In the genomic region with DNA sequence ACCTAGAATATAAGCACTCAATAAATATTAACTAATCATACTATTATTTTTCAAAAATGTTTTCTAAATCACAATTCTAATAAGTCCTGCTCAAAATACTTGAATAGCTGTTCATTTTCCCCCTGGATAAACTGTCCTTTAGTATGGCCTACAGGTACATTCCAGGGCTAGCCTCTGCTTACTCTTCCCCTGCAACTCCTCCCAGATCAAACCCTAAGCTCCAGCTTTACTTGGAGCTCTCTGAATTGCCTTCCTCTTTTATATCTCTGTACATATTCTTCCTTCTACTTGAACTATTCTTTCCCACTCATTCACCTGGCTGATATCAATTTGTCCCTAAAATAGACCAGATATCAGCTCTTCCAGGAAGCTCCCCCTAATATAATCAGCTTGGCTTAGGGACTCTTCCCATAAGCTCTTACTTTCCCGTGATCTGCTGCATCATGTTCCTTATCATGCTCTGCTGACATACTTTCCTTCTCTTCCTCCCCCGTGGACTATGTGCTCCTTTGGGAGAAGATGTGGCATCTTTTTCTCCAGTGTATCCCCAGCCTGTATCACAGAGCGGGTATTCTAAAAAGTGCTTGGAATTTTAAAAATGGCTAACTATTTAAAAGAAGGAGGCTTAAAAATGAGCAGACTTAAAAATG, we compare ENCODE assay signal across 1 cellular context.
TF ChIP-seq lines count a peak whose summit lies in the region.

No MANE protein-coding gene starts in this region.

TF ChIP-seq in K562, 482 proteins besides CTCF, POLR2A, EP300 and RAD21 (continued from another document and continues in another):
- TF ChIP-seq, protein P1, sequence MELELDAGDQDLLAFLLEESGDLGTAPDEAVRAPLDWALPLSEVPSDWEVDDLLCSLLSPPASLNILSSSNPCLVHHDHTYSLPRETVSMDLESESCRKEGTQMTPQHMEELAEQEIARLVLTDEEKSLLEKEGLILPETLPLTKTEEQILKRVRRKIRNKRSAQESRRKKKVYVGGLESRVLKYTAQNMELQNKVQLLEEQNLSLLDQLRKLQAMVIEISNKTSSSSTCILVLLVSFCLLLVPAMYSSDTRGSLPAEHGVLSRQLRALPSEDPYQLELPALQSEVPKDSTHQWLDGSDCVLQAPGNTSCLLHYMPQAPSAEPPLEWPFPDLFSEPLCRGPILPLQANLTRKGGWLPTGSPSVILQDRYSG (tag; conservative IDR thresholded peaks at IDR 0.05; ENCODE audit: low read depth), result no peak
- TF ChIP-seq CBFA2T3 (IDR thresholded peaks at IDR 0.05), result 0 out of 2 replicates have a peak, but pooled peaks have one; percentile 17
- TF ChIP-seq, protein P2, sequence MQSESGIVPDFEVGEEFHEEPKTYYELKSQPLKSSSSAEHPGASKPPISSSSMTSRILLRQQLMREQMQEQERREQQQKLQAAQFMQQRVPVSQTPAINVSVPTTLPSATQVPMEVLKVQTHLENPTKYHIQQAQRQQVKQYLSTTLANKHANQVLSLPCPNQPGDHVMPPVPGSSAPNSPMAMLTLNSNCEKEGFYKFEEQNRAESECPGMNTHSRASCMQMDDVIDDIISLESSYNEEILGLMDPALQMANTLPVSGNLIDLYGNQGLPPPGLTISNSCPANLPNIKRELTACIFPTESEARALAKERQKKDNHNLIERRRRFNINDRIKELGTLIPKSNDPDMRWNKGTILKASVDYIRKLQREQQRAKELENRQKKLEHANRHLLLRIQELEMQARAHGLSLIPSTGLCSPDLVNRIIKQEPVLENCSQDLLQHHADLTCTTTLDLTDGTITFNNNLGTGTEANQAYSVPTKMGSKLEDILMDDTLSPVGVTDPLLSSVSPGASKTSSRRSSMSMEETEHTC (IDR thresholded peaks at IDR 0.05), result no peak
- no peak for TF ChIP-seq SMAD1 (IDR thresholded peaks at IDR 0.05; ENCODE audit: low read depth, low read length, partially characterized antibody)
- no peak for TF ChIP-seq HIVEP1 (CRISPR knock-in tag; IDR thresholded peaks at IDR 0.05)
- TF ChIP-seq MAFG (tag; conservative IDR thresholded peaks at IDR 0.05), result peak; percentile 80
- TF ChIP-seq PTRF (tag; IDR thresholded peaks at IDR 0.05), result no peak
- TF ChIP-seq XRCC4 (IDR thresholded peaks at IDR 0.05; ENCODE audit: extremely low read depth, insufficient read depth, insufficient read length), result no peak
- TF ChIP-seq C11orf30 (IDR thresholded peaks at IDR 0.05; ENCODE audit: low read depth), result peak; percentile 73
- TF ChIP-seq PRPF4 (IDR thresholded peaks at IDR 0.05; ENCODE audit: insufficient read depth, low read depth, low read length, poor library complexity, severe bottlenecking), result no peak
- peak; percentile 47; the same call in 1 of the 2 replicates for TF ChIP-seq HDAC2 (IDR thresholded peaks at IDR 0.05)
- TF ChIP-seq ZNF766 (CRISPR knock-in tag; conservative IDR thresholded peaks at IDR 0.05), result no peak
- no peak for TF ChIP-seq CBX1 (IDR thresholded peaks at IDR 0.05; ENCODE audit: low read depth)
- TF ChIP-seq EWSR1 (IDR thresholded peaks at IDR 0.05; ENCODE audit: borderline replicate concordance, low read depth, partially characterized antibody), result no peak
- 0 out of 2 replicates have a peak, but pooled peaks have one; percentile 11 for TF ChIP-seq SPI1 (IDR thresholded peaks at IDR 0.05; ENCODE audit: borderline replicate concordance, low read depth, low read length)
- no peak for TF ChIP-seq CCNT2 (IDR thresholded peaks at IDR 0.05; ENCODE audit: borderline replicate concordance, extremely low read depth, insufficient read length, low read depth, low read length)
- TF ChIP-seq ZBTB7A (IDR thresholded peaks at IDR 0.05; ENCODE audit: borderline replicate concordance, control insufficient read depth, low read depth, low read length), result no peak
- TF ChIP-seq, protein P3, sequence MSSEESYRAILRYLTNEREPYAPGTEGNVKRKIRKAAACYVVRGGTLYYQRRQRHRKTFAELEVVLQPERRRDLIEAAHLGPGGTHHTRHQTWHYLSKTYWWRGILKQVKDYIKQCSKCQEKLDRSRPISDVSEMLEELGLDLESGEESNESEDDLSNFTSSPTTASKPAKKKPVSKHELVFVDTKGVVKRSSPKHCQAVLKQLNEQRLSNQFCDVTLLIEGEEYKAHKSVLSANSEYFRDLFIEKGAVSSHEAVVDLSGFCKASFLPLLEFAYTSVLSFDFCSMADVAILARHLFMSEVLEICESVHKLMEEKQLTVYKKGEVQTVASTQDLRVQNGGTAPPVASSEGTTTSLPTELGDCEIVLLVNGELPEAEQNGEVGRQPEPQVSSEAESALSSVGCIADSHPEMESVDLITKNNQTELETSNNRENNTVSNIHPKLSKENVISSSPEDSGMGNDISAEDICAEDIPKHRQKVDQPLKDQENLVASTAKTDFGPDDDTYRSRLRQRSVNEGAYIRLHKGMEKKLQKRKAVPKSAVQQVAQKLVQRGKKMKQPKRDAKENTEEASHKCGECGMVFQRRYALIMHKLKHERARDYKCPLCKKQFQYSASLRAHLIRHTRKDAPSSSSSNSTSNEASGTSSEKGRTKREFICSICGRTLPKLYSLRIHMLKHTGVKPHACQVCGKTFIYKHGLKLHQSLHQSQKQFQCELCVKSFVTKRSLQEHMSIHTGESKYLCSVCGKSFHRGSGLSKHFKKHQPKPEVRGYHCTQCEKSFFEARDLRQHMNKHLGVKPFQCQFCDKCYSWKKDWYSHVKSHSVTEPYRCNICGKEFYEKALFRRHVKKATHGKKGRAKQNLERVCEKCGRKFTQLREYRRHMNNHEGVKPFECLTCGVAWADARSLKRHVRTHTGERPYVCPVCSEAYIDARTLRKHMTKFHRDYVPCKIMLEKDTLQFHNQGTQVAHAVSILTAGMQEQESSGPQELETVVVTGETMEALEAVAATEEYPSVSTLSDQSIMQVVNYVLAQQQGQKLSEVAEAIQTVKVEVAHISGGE (CRISPR knock-in tag; IDR thresholded peaks at IDR 0.05), result 0 out of 6 replicates have a peak, but pooled peaks of 1 of the 3 experiments have one; percentile 29
- peak; percentile 61 for TF ChIP-seq DPF2 (IDR thresholded peaks at IDR 0.05)
- no peak for TF ChIP-seq POLR2AphosphoS2 (IDR thresholded peaks at IDR 0.05; ENCODE audit: low read length)
- TF ChIP-seq, protein P4, sequence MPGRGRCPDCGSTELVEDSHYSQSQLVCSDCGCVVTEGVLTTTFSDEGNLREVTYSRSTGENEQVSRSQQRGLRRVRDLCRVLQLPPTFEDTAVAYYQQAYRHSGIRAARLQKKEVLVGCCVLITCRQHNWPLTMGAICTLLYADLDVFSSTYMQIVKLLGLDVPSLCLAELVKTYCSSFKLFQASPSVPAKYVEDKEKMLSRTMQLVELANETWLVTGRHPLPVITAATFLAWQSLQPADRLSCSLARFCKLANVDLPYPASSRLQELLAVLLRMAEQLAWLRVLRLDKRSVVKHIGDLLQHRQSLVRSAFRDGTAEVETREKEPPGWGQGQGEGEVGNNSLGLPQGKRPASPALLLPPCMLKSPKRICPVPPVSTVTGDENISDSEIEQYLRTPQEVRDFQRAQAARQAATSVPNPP (IDR thresholded peaks at IDR 0.05; ENCODE audit: borderline replicate concordance, insufficient read depth, insufficient read length), result no peak
- no peak for TF ChIP-seq ZNF140 (CRISPR knock-in tag; IDR thresholded peaks at IDR 0.05)
- peak; percentile 46; the same call in 1 of the 2 replicates for TF ChIP-seq MAFK (IDR thresholded peaks at IDR 0.05; ENCODE audit: low read length)
- no peak for TF ChIP-seq ZNF239 (CRISPR knock-in tag; IDR thresholded peaks at IDR 0.05)
- TF ChIP-seq, protein P5, sequence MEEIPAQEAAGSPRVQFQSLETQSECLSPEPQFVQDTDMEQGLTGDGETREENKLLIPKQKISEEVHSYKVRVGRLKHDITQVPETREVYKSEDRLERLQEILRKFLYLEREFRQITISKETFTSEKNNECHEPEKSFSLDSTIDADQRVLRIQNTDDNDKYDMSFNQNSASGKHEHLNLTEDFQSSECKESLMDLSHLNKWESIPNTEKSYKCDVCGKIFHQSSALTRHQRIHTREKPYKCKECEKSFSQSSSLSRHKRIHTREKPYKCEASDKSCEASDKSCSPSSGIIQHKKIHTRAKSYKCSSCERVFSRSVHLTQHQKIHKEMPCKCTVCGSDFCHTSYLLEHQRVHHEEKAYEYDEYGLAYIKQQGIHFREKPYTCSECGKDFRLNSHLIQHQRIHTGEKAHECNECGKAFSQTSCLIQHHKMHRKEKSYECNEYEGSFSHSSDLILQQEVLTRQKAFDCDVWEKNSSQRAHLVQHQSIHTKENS (CRISPR knock-in tag; IDR thresholded peaks at IDR 0.05), result no peak
- TF ChIP-seq KAT8 (IDR thresholded peaks at IDR 0.05; ENCODE audit: low read depth), result no peak
- no peak for TF ChIP-seq ZNF77 (CRISPR knock-in tag; IDR thresholded peaks at IDR 0.05)
- no peak for TF ChIP-seq NCOA4 (IDR thresholded peaks at IDR 0.05; ENCODE audit: partially characterized antibody)
- no peak for TF ChIP-seq EP400 (IDR thresholded peaks at IDR 0.05)
- TF ChIP-seq, protein P6, sequence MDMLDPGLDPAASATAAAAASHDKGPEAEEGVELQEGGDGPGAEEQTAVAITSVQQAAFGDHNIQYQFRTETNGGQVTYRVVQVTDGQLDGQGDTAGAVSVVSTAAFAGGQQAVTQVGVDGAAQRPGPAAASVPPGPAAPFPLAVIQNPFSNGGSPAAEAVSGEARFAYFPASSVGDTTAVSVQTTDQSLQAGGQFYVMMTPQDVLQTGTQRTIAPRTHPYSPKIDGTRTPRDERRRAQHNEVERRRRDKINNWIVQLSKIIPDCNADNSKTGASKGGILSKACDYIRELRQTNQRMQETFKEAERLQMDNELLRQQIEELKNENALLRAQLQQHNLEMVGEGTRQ (CRISPR knock-in tag; IDR thresholded peaks at IDR 0.05), result no peak
- no peak for TF ChIP-seq ILF3 (IDR thresholded peaks at IDR 0.05; ENCODE audit: borderline replicate concordance)
- no peak for TF ChIP-seq BDP1 (IDR thresholded peaks at IDR 0.05; ENCODE audit: insufficient read depth, insufficient read length)
- 0 out of 2 replicates have a peak, but pooled peaks have one; percentile 18 for TF ChIP-seq NFE2L1 (tag; IDR thresholded peaks at IDR 0.05; ENCODE audit: borderline replicate concordance, low read depth)
- TF ChIP-seq, protein P7, sequence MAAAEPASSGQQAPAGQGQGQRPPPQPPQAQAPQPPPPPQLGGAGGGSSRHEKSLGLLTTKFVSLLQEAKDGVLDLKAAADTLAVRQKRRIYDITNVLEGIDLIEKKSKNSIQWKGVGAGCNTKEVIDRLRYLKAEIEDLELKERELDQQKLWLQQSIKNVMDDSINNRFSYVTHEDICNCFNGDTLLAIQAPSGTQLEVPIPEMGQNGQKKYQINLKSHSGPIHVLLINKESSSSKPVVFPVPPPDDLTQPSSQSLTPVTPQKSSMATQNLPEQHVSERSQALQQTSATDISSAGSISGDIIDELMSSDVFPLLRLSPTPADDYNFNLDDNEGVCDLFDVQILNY (CRISPR knock-in tag; IDR thresholded peaks at IDR 0.05), result no peak
- TF ChIP-seq, protein P8, sequence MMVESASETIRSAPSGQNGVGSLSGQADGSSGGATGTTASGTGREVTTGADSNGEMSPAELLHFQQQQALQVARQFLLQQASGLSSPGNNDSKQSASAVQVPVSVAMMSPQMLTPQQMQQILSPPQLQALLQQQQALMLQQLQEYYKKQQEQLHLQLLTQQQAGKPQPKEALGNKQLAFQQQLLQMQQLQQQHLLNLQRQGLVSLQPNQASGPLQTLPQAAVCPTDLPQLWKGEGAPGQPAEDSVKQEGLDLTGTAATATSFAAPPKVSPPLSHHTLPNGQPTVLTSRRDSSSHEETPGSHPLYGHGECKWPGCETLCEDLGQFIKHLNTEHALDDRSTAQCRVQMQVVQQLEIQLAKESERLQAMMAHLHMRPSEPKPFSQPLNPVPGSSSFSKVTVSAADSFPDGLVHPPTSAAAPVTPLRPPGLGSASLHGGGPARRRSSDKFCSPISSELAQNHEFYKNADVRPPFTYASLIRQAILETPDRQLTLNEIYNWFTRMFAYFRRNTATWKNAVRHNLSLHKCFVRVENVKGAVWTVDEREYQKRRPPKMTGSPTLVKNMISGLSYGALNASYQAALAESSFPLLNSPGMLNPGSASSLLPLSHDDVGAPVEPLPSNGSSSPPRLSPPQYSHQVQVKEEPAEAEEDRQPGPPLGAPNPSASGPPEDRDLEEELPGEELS (CRISPR knock-in tag; IDR thresholded peaks at IDR 0.05; ENCODE audit: borderline replicate concordance), result no peak
- TF ChIP-seq ZNF316 (IDR thresholded peaks at IDR 0.05), result peak; percentile 31; the same call in 1 of the 2 replicates
- TF ChIP-seq ADNP (tag; IDR thresholded peaks at IDR 0.05), result no peak
- TF ChIP-seq LEF1 (IDR thresholded peaks at IDR 0.05), result no peak; the same call in 1 of the 2 replicates
- no peak for TF ChIP-seq ZNF197 (CRISPR knock-in tag; IDR thresholded peaks at IDR 0.05; ENCODE audit: low read depth)
- TF ChIP-seq, protein P9, sequence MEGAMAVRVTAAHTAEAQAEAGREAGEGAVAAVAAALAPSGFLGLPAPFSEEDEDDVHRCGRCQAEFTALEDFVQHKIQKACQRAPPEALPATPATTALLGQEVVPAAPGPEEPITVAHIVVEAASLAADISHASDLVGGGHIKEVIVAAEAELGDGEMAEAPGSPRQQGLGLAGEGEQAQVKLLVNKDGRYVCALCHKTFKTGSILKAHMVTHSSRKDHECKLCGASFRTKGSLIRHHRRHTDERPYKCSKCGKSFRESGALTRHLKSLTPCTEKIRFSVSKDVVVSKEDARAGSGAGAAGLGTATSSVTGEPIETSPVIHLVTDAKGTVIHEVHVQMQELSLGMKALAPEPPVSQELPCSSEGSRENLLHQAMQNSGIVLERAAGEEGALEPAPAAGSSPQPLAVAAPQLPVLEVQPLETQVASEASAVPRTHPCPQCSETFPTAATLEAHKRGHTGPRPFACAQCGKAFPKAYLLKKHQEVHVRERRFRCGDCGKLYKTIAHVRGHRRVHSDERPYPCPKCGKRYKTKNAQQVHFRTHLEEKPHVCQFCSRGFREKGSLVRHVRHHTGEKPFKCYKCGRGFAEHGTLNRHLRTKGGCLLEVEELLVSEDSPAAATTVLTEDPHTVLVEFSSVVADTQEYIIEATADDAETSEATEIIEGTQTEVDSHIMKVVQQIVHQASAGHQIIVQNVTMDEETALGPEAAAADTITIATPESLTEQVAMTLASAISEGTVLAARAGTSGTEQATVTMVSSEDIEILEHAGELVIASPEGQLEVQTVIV (CRISPR knock-in tag; IDR thresholded peaks at IDR 0.05; ENCODE audit: borderline replicate concordance), result no peak
- no peak for TF ChIP-seq YBX1 (IDR thresholded peaks at IDR 0.05)
- TF ChIP-seq, protein P10, sequence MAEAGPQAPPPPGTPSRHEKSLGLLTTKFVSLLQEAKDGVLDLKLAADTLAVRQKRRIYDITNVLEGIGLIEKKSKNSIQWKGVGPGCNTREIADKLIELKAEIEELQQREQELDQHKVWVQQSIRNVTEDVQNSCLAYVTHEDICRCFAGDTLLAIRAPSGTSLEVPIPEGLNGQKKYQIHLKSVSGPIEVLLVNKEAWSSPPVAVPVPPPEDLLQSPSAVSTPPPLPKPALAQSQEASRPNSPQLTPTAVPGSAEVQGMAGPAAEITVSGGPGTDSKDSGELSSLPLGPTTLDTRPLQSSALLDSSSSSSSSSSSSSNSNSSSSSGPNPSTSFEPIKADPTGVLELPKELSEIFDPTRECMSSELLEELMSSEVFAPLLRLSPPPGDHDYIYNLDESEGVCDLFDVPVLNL (CRISPR knock-in tag; IDR thresholded peaks at IDR 0.05; ENCODE audit: low read depth), result no peak
